ENCODE assay signal across 8 cellular contexts in genomic region chr19:13163609-13164364, GRCh38. TPM values are rescaled to one million over a fixed set of nuclear protein-coding genes. Genes with fewer than 3 reads are reported as not detected.
DNase-seq lines count a peak whose midpoint lies in the region; ATAC-seq and TF ChIP-seq lines count a peak whose summit lies in the region.

No MANE protein-coding gene starts in this region.

- CTCF ChIA-PET in A673 (lab: Charles Lee), result interaction anchor here (0.5 to 1.8 kb wide), 4 partner anchors 8 to 198 kb away, joined by 3 to 8 read pairs (median 6); no protein-coding TSS in a partner anchor
- CTCF ChIA-PET in activated naive CD4-positive, alpha-beta T cell treated with anti-CD3 and anti-CD28 coated beads, Interleukin-2, amount 10 ng/mL, durations not matched to agents 7 days and 5 days (lab: Charles Lee), result interaction anchor here (0.9 to 1.7 kb wide), 7 partner anchors 9 to 60 kb away, joined by 3 to 6 read pairs (median 5); partner anchors contain the start of genes IER2 and STX10

- DNase-seq in A673 (ENCODE audit: low spot score), result peak; percentile 97
- DNase-seq in GM20000 (ENCODE audit: low spot score), result peak; percentile 41
- peak; percentile 89 for DNase-seq in OCI-M1 (lab: John Stamatoyannopoulos, UW)
- DNase-seq in activated naive CD4-positive, alpha-beta T cell treated with anti-CD3 and anti-CD28 coated beads, Interleukin-2, amount 10 ng/mL, durations not matched to agents 7 days and 5 days, result peak; percentile 73
- peak; percentile 94 for DNase-seq in neural progenitor cell (ENCODE audit: low spot score)
- no peak for DNase-seq in hippocampal formation (lab: John Stamatoyannopoulos, UW)

- H3K4me3 Mint-ChIP-seq in activated naive CD4-positive, alpha-beta T cell treated with anti-CD3 and anti-CD28 coated beads, Interleukin-2, amount 10 ng/mL, durations not matched to agents 7 days and 5 days, result peak overlapping the region; percentile 91
- peak overlapping the region; percentile 83 for H3K4me3 Mint-ChIP-seq in neural progenitor cell

- H3K27me3 Mint-ChIP-seq in activated naive CD4-positive, alpha-beta T cell treated with anti-CD3 and anti-CD28 coated beads, Interleukin-2, amount 10 ng/mL, durations not matched to agents 7 days and 5 days, result no peaks in the 10 kb centered on the region
- H3K27me3 Mint-ChIP-seq in neural progenitor cell (ENCODE audit: insufficient read depth, low read depth), result peaks cover 5% of the 10 kb centered on the region

- intact Hi-C loops in A673 (cut with micrococcal nuclease; ENCODE audit: unreplicated experiment), result loop anchor here (2.0 to 10.0 kb wide), 2 partner anchors 13 to 681 kb away; partner anchors contain the start of genes IER2 and STX10

- BruUV-seq in A673 (replicated peaks; lab: Mats Ljungman, UMichigan), result TSS peak; percentile 53

- H3K36me3 ChIP-seq in A673 (ENCODE audit: insufficient read depth, low read length, poor library complexity, severe bottlenecking) (no peaks in the 10 kb centered on the region), gastroesophageal sphincter (no peaks in the 10 kb centered on the region), neural progenitor cell (no peaks in the 10 kb centered on the region)

- peak overlapping the region; percentile 44 for H3K4me3 ChIP-seq in A673 (ENCODE audit: low read depth, low read length, poor library complexity, severe bottlenecking)
- H3K4me3 ChIP-seq in gastroesophageal sphincter, result peak overlapping the region in 1 of 2 donors; percentile 52
- H3K4me3 ChIP-seq in neural progenitor cell, result peak overlapping the region; percentile 47

- H3K27me3 ChIP-seq in A673 (replicated peaks; ENCODE audit: insufficient read depth, low read depth, low read length, poor library complexity) (no peaks in the 10 kb centered on the region), gastroesophageal sphincter (no peaks in the 10 kb centered on the region), neural progenitor cell (no peaks in the 10 kb centered on the region)

- peak in 1 of 2 donors; percentile 30 for TF ChIP-seq POLR2A in gastroesophageal sphincter (IDR thresholded peaks at IDR 0.05)

- TF ChIP-seq CTCF in A673 (conservative IDR thresholded peaks at IDR 0.05; ENCODE audit: low read depth, low read length) (no peak), GM20000 (IDR thresholded peaks at IDR 0.05; ENCODE audit: extremely low read depth, missing control alignments) (no peak), gastroesophageal sphincter (IDR thresholded peaks at IDR 0.05) (no peak), neural progenitor cell (IDR thresholded peaks at IDR 0.05) (no peak)

- H3K4me2 ChIP-seq in neural progenitor cell, result peak overlapping the region; percentile 72

- POLR2A ChIA-PET in A673 (lab: Charles Lee; ENCODE audit: low non-redundant PET), result interaction anchor here (0.6 to 2.2 kb wide), 3 partner anchors 11 to 211 kb away, joined by 3 to 15 read pairs (median 13); no protein-coding TSS in a partner anchor

- H3K36me3 Mint-ChIP-seq in activated naive CD4-positive, alpha-beta T cell treated with anti-CD3 and anti-CD28 coated beads, Interleukin-2, amount 10 ng/mL, durations not matched to agents 7 days and 5 days, result peaks cover 13% of the 10 kb centered on the region
- H3K36me3 Mint-ChIP-seq in neural progenitor cell, result no peaks in the 10 kb centered on the region

- H3K9me3 Mint-ChIP-seq in activated naive CD4-positive, alpha-beta T cell treated with anti-CD3 and anti-CD28 coated beads, Interleukin-2, amount 10 ng/mL, durations not matched to agents 7 days and 5 days, result peaks cover 2% of the 10 kb centered on the region
- H3K9me3 Mint-ChIP-seq in neural progenitor cell, result no peaks in the 10 kb centered on the region

- no peaks in the 10 kb centered on the region for H4K20me1 ChIP-seq in neural progenitor cell (ENCODE audit: low read depth)

- 2% methylated on average over 9 of the region's 20 CpGs; no CpG with 5 or more reads in 1 of the 2 donors for WGBS in gastroesophageal sphincter (ENCODE audit: low coverage in 1 of 2), 2 donors

- no peaks in the 10 kb centered on the region for H3K79me2 ChIP-seq in neural progenitor cell (ENCODE audit: low read depth)

- H3K27ac ChIP-seq in A673 (ENCODE audit: low read depth, low read length, poor library complexity, severe bottlenecking) (peak overlapping the region; percentile 100), gastroesophageal sphincter (peak overlapping the region; percentile 74 to 94 (median 93)), neural progenitor cell (peak overlapping the region; percentile 91)

- H3K9ac ChIP-seq in neural progenitor cell, result no peak overlapping the region

- peaks cover 83% of the 10 kb centered on the region for H3K4me1 Mint-ChIP-seq in activated naive CD4-positive, alpha-beta T cell treated with anti-CD3 and anti-CD28 coated beads, Interleukin-2, amount 10 ng/mL, durations not matched to agents 7 days and 5 days
- H3K4me1 Mint-ChIP-seq in neural progenitor cell, result peaks cover 43% of the 10 kb centered on the region

- ATAC-seq in gastroesophageal sphincter (peak; percentile 56), GM19035 (IDR thresholded peaks at IDR 0.05; ENCODE audit: unreplicated experiment) (no peak)

- peaks cover 57% of the 10 kb centered on the region for H3F3A ChIP-seq in neural progenitor cell (ENCODE audit: low read depth)

- peak overlapping the region; percentile 100 for H3K27ac Mint-ChIP-seq in activated naive CD4-positive, alpha-beta T cell treated with anti-CD3 and anti-CD28 coated beads, Interleukin-2, amount 10 ng/mL, durations not matched to agents 7 days and 5 days
- peak overlapping the region; percentile 94 for H3K27ac Mint-ChIP-seq in neural progenitor cell

- peak overlapping the region; percentile 1 for H2AFZ ChIP-seq in neural progenitor cell (replicated peaks)

- H3K4me1 ChIP-seq in A673 (ENCODE audit: insufficient read depth, low read length, poor library complexity, severe bottlenecking) (peaks cover 49% of the 10 kb centered on the region), gastroesophageal sphincter (peaks cover 0 to 70% (median 38%) of the 10 kb centered on the region in 3 donors), neural progenitor cell (peaks cover 24% of the 10 kb centered on the region)

- H3K9me3 ChIP-seq in A673 (ENCODE audit: low read depth, low read length, poor library complexity, severe bottlenecking), result no peaks in the 10 kb centered on the region
- H3K9me3 ChIP-seq in gastroesophageal sphincter, result no peaks in the 10 kb centered on the region
- no peaks in the 10 kb centered on the region for H3K9me3 ChIP-seq in neural progenitor cell (ENCODE audit: low read depth)

- no peak for TF ChIP-seq EP300 in gastroesophageal sphincter (IDR thresholded peaks at IDR 0.05)

RNA-seq across cellular contexts. Expression of gene IER2, which starts 13.6 kb away (rescaled TPM):
- total RNA-seq in A673 (2021), result 148 and 164 TPM in 2 replicates
- 10 to 100 TPM; 33.8 to 62.1 (median 48.0) TPM for total RNA-seq in gastroesophageal sphincter
- total RNA-seq in neural progenitor cell (ENCODE audit: low replicate concordance), result 13.7 and 55.4 TPM in 2 replicates

RNA-seq across cellular contexts. Expression of gene STX10, which starts 13.6 kb away (rescaled TPM):
- total RNA-seq in A673 (2021), result 63.3 and 69.5 TPM in 2 replicates
- total RNA-seq in gastroesophageal sphincter, result 10 to 100 TPM; 45.1 to 69.0 (median 53.0) TPM
- 36.5 and 51.2 TPM in 2 replicates for total RNA-seq in neural progenitor cell (ENCODE audit: low replicate concordance)

RNA-seq across cellular contexts. Expression of gene NACC1, which starts 45.7 kb away (rescaled TPM):
- 119 and 126 TPM in 2 replicates for total RNA-seq in A673 (2021)
- 10 to 100 TPM; 23.8 to 55.2 (median 26.2) TPM for total RNA-seq in gastroesophageal sphincter
- total RNA-seq in neural progenitor cell (ENCODE audit: low replicate concordance), result 34.7 and 108 TPM in 2 replicates

RNA-seq across cellular contexts. Expression of gene TRMT1, which starts 47.2 kb away (rescaled TPM):
- total RNA-seq in A673 (2021) (85.7 and 109 TPM in 2 replicates), gastroesophageal sphincter (10 to 100 TPM; 25.7 to 30.0 (median 28.7) TPM), neural progenitor cell (ENCODE audit: low replicate concordance) (30.2 and 49.0 TPM in 2 replicates)

Comparison
In these comparisons a context has a peak if more than half of its experiments do, and no peak if none do; other contexts are left out.
1. DNase-seq: peak in A673 (single experiment), GM20000 (single experiment), OCI-M1 (single experiment), activated naive CD4-positive, alpha-beta T cell treated with anti-CD3 and anti-CD28 coated beads, Interleukin-2, amount 10 ng/mL, durations not matched to agents 7 days and 5 days (single experiment) and neural progenitor cell (single experiment); none in hippocampal formation (0 of 2).
2. Peak in every context shown above with its lines, with median percentiles within 50 percentile points of each other: H3K27ac ChIP-seq.